28 cellular contexts compared by ENCODE assay signal in the genomic region with DNA sequence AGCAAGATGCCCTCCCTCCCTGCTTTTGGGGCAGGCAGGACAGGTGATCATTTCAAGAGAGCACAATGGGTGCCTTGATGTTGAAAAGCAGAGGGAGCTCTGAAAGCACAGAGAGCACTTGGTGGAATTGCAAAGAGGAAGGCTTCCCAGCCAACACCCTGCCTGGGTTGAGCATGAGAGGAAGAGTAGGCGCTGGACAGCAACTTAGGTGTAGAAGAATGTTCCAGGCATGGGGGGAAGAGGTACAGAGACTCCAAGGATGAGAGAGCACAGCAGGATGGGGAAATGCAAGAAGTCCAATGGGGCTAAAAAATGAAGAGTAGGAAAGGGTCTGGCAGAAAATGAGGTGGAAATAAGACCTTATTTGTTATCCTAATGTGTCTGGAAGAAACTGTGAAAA.
"Had no signal": no experiment of that assay in that cellular context is flagged by ENCODE, and none has a peak within 500 bp of the region (broad histone marks: within the 10 kb centered on the region; RNA-seq: fewer than 3 reads in every experiment).

No MANE protein-coding gene starts in this region.

- DNase-seq: stimulated activated CD4-positive, alpha-beta T cell treated with anti-CD3 and anti-CD28 coated beads, Interleukin-2, amount 100 ng/mL, for 48 hours; stimulated activated CD4-positive, alpha-beta T cell treated with anti-CD3 and anti-CD28 coated beads, Interleukin-4, amount 100 ng/mL, for 1 hour; stimulated activated CD4-positive, alpha-beta T cell treated with anti-CD3 and anti-CD28 coated beads, Interleukin-4, amount 100 ng/mL, for 24 hours; stimulated activated CD4-positive, alpha-beta T cell treated with anti-CD3 and anti-CD28 coated beads, Interleukin-4, amount 100 ng/mL, for 4 hours; stimulated activated CD8-positive, alpha-beta memory T cell treated with anti-CD3 and anti-CD28 coated beads, Interleukin-4, amount 100 ng/mL, for 48 hours; stimulated activated naive B cell treated with anti-CD40 and anti-IgM and Interleukin-4, amounts not matched to agents 10 μg/mL and 1 μg/mL and 100 μg/mL, for 72 hours; stimulated activated naive CD4-positive, alpha-beta T cell; stimulated activated naive CD4-positive, alpha-beta T cell treated with Interleukin-2 at 50 U/mL for 16 hours; stimulated activated naive CD8-positive, alpha-beta T cell treated with anti-CD3 and anti-CD28 coated beads, Interleukin-15, amount 100 ng/mL, for 72 hours; stimulated activated naive CD8-positive, alpha-beta T cell treated with anti-CD3 and anti-CD28 coated beads, Interleukin-15, Interleukin-2, amounts not matched to agents 100 U/mL and 50 U/mL, for 24 hours; stomach; substantia nigra; testis; thyroid gland; tibial artery; transverse colon; trophoblast cell; upper lobe of left lung; upper lobe of right lung; uterus had no signal

- ATAC-seq: stimulated activated effector memory CD8-positive, alpha-beta T cell treated with anti-CD3 and anti-CD28 coated beads, Interleukin-12 subunit alpha, Interleukin-12 subunit beta, amount 100 ng/mL, for 72 hours; stimulated activated memory B cell treated with anti-CD40 and anti-IgM and Interleukin-4, amounts not matched to agents 10 μg/mL and 1 μg/mL and 100 μg/mL, for 72 hours; stimulated activated naive CD8-positive, alpha-beta T cell treated with anti-CD3 and anti-CD28 coated beads, Interleukin-15, amount 100 ng/mL, for 72 hours; stimulated activated naive CD8-positive, alpha-beta T cell treated with anti-CD3 and anti-CD28 coated beads, Interleukin-15, Interleukin-2, amounts not matched to agents 100 U/mL and 50 U/mL, for 24 hours; upper lobe of right lung had no signal

- H3K27ac ChIP-seq: stomach, suprapubic skin, testis, thoracic aorta, thyroid gland, tibial artery, tibial nerve, transverse colon, upper lobe of left lung, upper lobe of right lung, uterus, vagina had no signal

- H3K27me3 ChIP-seq: stomach, suprapubic skin, testis, thyroid gland, tibial artery, tibial nerve, transverse colon, upper lobe of left lung, upper lobe of right lung, uterus, vagina had no signal

- H3K36me3 Mint-ChIP-seq: stimulated activated effector memory CD8-positive, alpha-beta T cell treated with anti-CD3 and anti-CD28 coated beads, Interleukin-12 subunit alpha, Interleukin-12 subunit beta, amount 100 ng/mL, for 72 hours; stimulated activated memory B cell treated with anti-CD40 and anti-IgM and Interleukin-4, amounts not matched to agents 10 μg/mL and 1 μg/mL and 100 μg/mL, for 72 hours; stimulated activated naive B cell treated with anti-CD40 and anti-IgM and Interleukin-4, amounts not matched to agents 10 μg/mL and 1 μg/mL and 100 μg/mL, for 72 hours; type B pancreatic cell had no signal

- H3K36me3 ChIP-seq: stomach, suprapubic skin, thoracic aorta, thyroid gland, tibial artery, tibial nerve, transverse colon, upper lobe of left lung, upper lobe of right lung, uterus, vagina had no signal

- H3K27ac Mint-ChIP-seq: stimulated activated effector memory CD8-positive, alpha-beta T cell treated with anti-CD3 and anti-CD28 coated beads, Interleukin-12 subunit alpha, Interleukin-12 subunit beta, amount 100 ng/mL, for 72 hours; stimulated activated memory B cell treated with anti-CD40 and anti-IgM and Interleukin-4, amounts not matched to agents 10 μg/mL and 1 μg/mL and 100 μg/mL, for 72 hours; stimulated activated naive B cell treated with anti-CD40 and anti-IgM and Interleukin-4, amounts not matched to agents 10 μg/mL and 1 μg/mL and 100 μg/mL, for 72 hours; stimulated activated naive CD8-positive, alpha-beta T cell treated with anti-CD3 and anti-CD28 coated beads, Interleukin-15, amount 100 ng/mL, for 72 hours; stimulated activated naive CD8-positive, alpha-beta T cell treated with anti-CD3 and anti-CD28 coated beads, Interleukin-15, Interleukin-2, amounts not matched to agents 100 ng/mL and 50 ng/mL, for 24 hours; type B pancreatic cell had no signal

- H3K4me1 Mint-ChIP-seq: stimulated activated effector memory CD8-positive, alpha-beta T cell treated with anti-CD3 and anti-CD28 coated beads, Interleukin-12 subunit alpha, Interleukin-12 subunit beta, amount 100 ng/mL, for 72 hours; stimulated activated naive B cell treated with anti-CD40 and anti-IgM and Interleukin-4, amounts not matched to agents 10 μg/mL and 1 μg/mL and 100 μg/mL, for 72 hours; stimulated activated naive CD8-positive, alpha-beta T cell treated with anti-CD3 and anti-CD28 coated beads, Interleukin-15, amount 100 ng/mL, for 72 hours had no signal

- H3K9me3 ChIP-seq: stomach, suprapubic skin, testis, thoracic aorta, thyroid gland, tibial artery, tibial nerve, transverse colon, upper lobe of left lung, upper lobe of right lung, uterus, vagina had no signal

- H3K4me3 ChIP-seq: stomach, suprapubic skin, testis, thoracic aorta, thyroid gland, tibial artery, tibial nerve, transverse colon, upper lobe of left lung, upper lobe of right lung, uterus, vagina had no signal

- H3K9me3 Mint-ChIP-seq: stimulated activated naive CD8-positive, alpha-beta T cell treated with anti-CD3 and anti-CD28 coated beads, Interleukin-15, amount 100 ng/mL, for 72 hours; stimulated activated naive CD8-positive, alpha-beta T cell treated with anti-CD3 and anti-CD28 coated beads, Interleukin-15, Interleukin-2, amounts not matched to agents 100 ng/mL and 50 ng/mL, for 24 hours; type B pancreatic cell had no signal

- H3K27me3 Mint-ChIP-seq: stimulated activated memory B cell treated with anti-CD40 and anti-IgM and Interleukin-4, amounts not matched to agents 10 μg/mL and 1 μg/mL and 100 μg/mL, for 72 hours had no signal

- H3K4me1 ChIP-seq: stomach, suprapubic skin, testis, thyroid gland, tibial artery, tibial nerve, transverse colon, upper lobe of left lung, upper lobe of right lung, uterus, vagina had no signal

- H3K4me3 Mint-ChIP-seq: stimulated activated effector memory CD8-positive, alpha-beta T cell treated with anti-CD3 and anti-CD28 coated beads, Interleukin-12 subunit alpha, Interleukin-12 subunit beta, amount 100 ng/mL, for 72 hours; stimulated activated memory B cell treated with anti-CD40 and anti-IgM and Interleukin-4, amounts not matched to agents 10 μg/mL and 1 μg/mL and 100 μg/mL, for 72 hours; stimulated activated naive B cell treated with anti-CD40 and anti-IgM and Interleukin-4, amounts not matched to agents 10 μg/mL and 1 μg/mL and 100 μg/mL, for 72 hours; stimulated activated naive CD8-positive, alpha-beta T cell treated with anti-CD3 and anti-CD28 coated beads, Interleukin-15, amount 100 ng/mL, for 72 hours; stimulated activated naive CD8-positive, alpha-beta T cell treated with anti-CD3 and anti-CD28 coated beads, Interleukin-15, Interleukin-2, amounts not matched to agents 100 ng/mL and 50 ng/mL, for 24 hours; type B pancreatic cell had no signal
